ENCODE assay signal across 8 cellular contexts in genomic region chr19:7535993-7536685, GRCh38. TPM values are rescaled to one million over a fixed set of nuclear protein-coding genes. Genes with fewer than 3 reads are reported as not detected.
DNase-seq lines count a peak whose midpoint lies in the region; ATAC-seq and TF ChIP-seq lines count a peak whose summit lies in the region.

No MANE protein-coding gene starts in this region.

- H4K91ac ChIP-seq in mesenchymal stem cell (ENCODE audit: low read length) = peak overlapping the region; percentile 93

- H3K14ac ChIP-seq in mesenchymal stem cell (ENCODE audit: low read length in 2 of 2) = peak overlapping the region in 1 of 2 experiments; percentile 86

- no peaks in the 10 kb centered on the region for H3K9me3 Mint-ChIP-seq in CD4-positive, alpha-beta T cell
- H3K9me3 Mint-ChIP-seq in MCF 10A (ENCODE audit: unreplicated experiment) = no peaks in the 10 kb centered on the region

- peaks cover 49 to 53% of the 10 kb centered on the region in 2 experiments for H3K36me3 ChIP-seq in mesenchymal stem cell (ENCODE audit: control insufficient read depth in 1 of 2, insufficient read depth in 2 of 2, low read depth in 1 of 2, low read length in 2 of 2)

- peaks cover 29% of the 10 kb centered on the region for H3K4me1 Mint-ChIP-seq in CD4-positive, alpha-beta T cell (ENCODE audit: low read depth)
- H3K4me1 Mint-ChIP-seq in MCF 10A (ENCODE audit: insufficient read depth, unreplicated experiment) = no peaks in the 10 kb centered on the region

- H3K9me3 ChIP-seq in CD4-positive, alpha-beta T cell (ENCODE audit: control insufficient read depth, low read length) = no peaks in the 10 kb centered on the region
- no peaks in the 10 kb centered on the region for H3K9me3 ChIP-seq in mesenchymal stem cell (ENCODE audit: control insufficient read depth, low read length)

- H3K23ac ChIP-seq in mesenchymal stem cell (ENCODE audit: low read length in 2 of 2) = no peak overlapping the region

- peak overlapping the region; percentile 71 for H3K4me2 ChIP-seq in mesenchymal stem cell (ENCODE audit: low read length, poor library complexity, severe bottlenecking)

- H2AK5ac ChIP-seq in mesenchymal stem cell (ENCODE audit: low read length, severe bottlenecking) = no peak overlapping the region

- peaks cover 30% of the 10 kb centered on the region for H3K36me3 Mint-ChIP-seq in CD4-positive, alpha-beta T cell (ENCODE audit: low read depth)
- peaks cover 26% of the 10 kb centered on the region for H3K36me3 Mint-ChIP-seq in MCF 10A (ENCODE audit: insufficient read depth, unreplicated experiment)

- no peaks in the 10 kb centered on the region for H3K27me3 Mint-ChIP-seq in CD4-positive, alpha-beta T cell
- no peaks in the 10 kb centered on the region for H3K27me3 Mint-ChIP-seq in MCF 10A (ENCODE audit: insufficient read depth, unreplicated experiment)

- no peak for TF ChIP-seq CTCF in CD4-positive, alpha-beta T cell (IDR thresholded peaks at IDR 0.05)
- TF ChIP-seq CTCF in MCF 10A (IDR thresholded peaks at IDR 0.05; ENCODE audit: unreplicated experiment) = no peak

- peak overlapping the region; percentile 95 for H3K9ac ChIP-seq in mesenchymal stem cell (ENCODE audit: low read length)

- CTCF ChIA-PET in CD4-positive, alpha-beta T cell (lab: Charles Lee) = interaction anchor here (2.1 kb wide), 1 partner anchor 32 kb away, joined by 10 read pairs; no protein-coding TSS in a partner anchor
- CTCF ChIA-PET in MCF 10A (lab: Yijun Ruan, JAX) = interaction anchor here (0.6 to 1.2 kb wide), 3 partner anchors 10 to 385 kb away, joined by 3 to 9 read pairs (median 6); no protein-coding TSS in a partner anchor

- no peak overlapping the region for H2BK15ac ChIP-seq in mesenchymal stem cell (ENCODE audit: low read depth, poor library complexity, severe bottlenecking)

- peak overlapping the region; percentile 87 for H3K27ac Mint-ChIP-seq in CD4-positive, alpha-beta T cell
- peak overlapping the region; percentile 87 for H3K27ac Mint-ChIP-seq in MCF 10A (ENCODE audit: low read depth, unreplicated experiment)

- WGBS in mesenchymal stem cell = 43% methylated on average over 18 of the region's 30 CpGs

- peak overlapping the region; percentile 98 for H3K4me3 Mint-ChIP-seq in CD4-positive, alpha-beta T cell
- H3K4me3 Mint-ChIP-seq in MCF 10A (ENCODE audit: unreplicated experiment) = peak overlapping the region; percentile 95

- POLR2A ChIA-PET in CD4-positive, alpha-beta T cell (lab: Charles Lee) = interaction anchor here (1.2 to 3.2 kb wide), 2 partner anchors 14 to 93 kb away, joined by 4 to 50 read pairs; partner anchors contain the start of genes MCOLN1, PET100 and XAB2
- POLR2A ChIA-PET in MCF 10A (lab: Yijun Ruan, JAX) = interaction anchor here (0.6 to 6.0 kb wide), 6 partner anchors 14 to 182 kb away, joined by 3 to 56 read pairs (median 3); partner anchors contain the start of genes MCOLN1, PET100 and XAB2

- peaks cover 39% of the 10 kb centered on the region for H3K79me1 ChIP-seq in mesenchymal stem cell (replicated peaks; ENCODE audit: low read length, poor library complexity, severe bottlenecking)

- peak overlapping the region; percentile 46 for H2AFZ ChIP-seq in mesenchymal stem cell (ENCODE audit: low read depth, low read length)

- H3K4ac ChIP-seq in mesenchymal stem cell (ENCODE audit: low read depth in 1 of 2, low read length in 2 of 2) = peak overlapping the region; percentile 19 to 84

- no peaks in the 10 kb centered on the region for H3K27me3 ChIP-seq in CD4-positive, alpha-beta T cell (ENCODE audit: control insufficient read depth, insufficient read depth, low read length)
- no peaks in the 10 kb centered on the region for H3K27me3 ChIP-seq in mesenchymal stem cell (ENCODE audit: control insufficient read depth in 1 of 2, insufficient read depth in 1 of 2, low read length in 2 of 2)

- peak overlapping the region; percentile 92 to 95 for H3K4me3 ChIP-seq in mesenchymal stem cell (ENCODE audit: insufficient read depth in 1 of 2, low read depth in 1 of 2, low read length in 2 of 2)

- H3K27ac ChIP-seq in CD4-positive, alpha-beta T cell (ENCODE audit: low read depth, low read length) = peak overlapping the region; percentile 67
- no peak overlapping the region for H3K27ac ChIP-seq in mesenchymal stem cell (ENCODE audit: low read length, poor library complexity, severe bottlenecking)

- no peak for DNase-seq in CD4-positive, alpha-beta T cell
- DNase-seq in MCF 10A (ENCODE audit: unreplicated experiment) (no peak), mesenchymal stem cell (no peak), retina (no peak), cerebellum (ENCODE audit: low spot score) (no peak)
- DNase-seq in stimulated activated CD4-positive, alpha-beta T cell treated with anti-CD3 and anti-CD28 coated beads, Interleukin-15, amount 100 ng/mL, for 24 hours = no peak
- no peak for DNase-seq in effector CD4-positive, alpha-beta T cell

- peaks cover 20% of the 10 kb centered on the region for H3K4me1 ChIP-seq in mesenchymal stem cell (ENCODE audit: control insufficient read depth, insufficient read depth, low read depth, low read length)

- H2BK5ac ChIP-seq in mesenchymal stem cell (ENCODE audit: low read depth, low read length, poor library complexity, severe bottlenecking) = no peak overlapping the region

- intact Hi-C loops in CD4-positive, alpha-beta T cell (cut with DNase I, micrococcal nuclease) = loop anchor here in 1 of 2 experiments (2.0 to 10.0 kb wide), 5 partner anchors 15 to 1173 kb away; partner anchors contain the start of genes MAP2K7, PET100, PEX11G and XAB2
- intact Hi-C loops in MCF 10A (cut with micrococcal nuclease) = loop anchor here (5.0 to 10.0 kb wide), 2 partner anchors 149 to 181 kb away; no protein-coding TSS in a partner anchor

- peak overlapping the region; percentile 26 to 78 for H2BK12ac ChIP-seq in mesenchymal stem cell (ENCODE audit: low read length in 2 of 2)

- no peak for ATAC-seq in CD4-positive, alpha-beta T cell (ENCODE audit: poor library complexity)
- ATAC-seq in HG03439 (IDR thresholded peaks at IDR 0.05; ENCODE audit: unreplicated experiment) = peak; percentile 1

- BruUV-seq in MCF 10A (replicated peaks; lab: Mats Ljungman, UMichigan) = TSS peak; percentile 35

- H4K8ac ChIP-seq in mesenchymal stem cell (ENCODE audit: low read length) = peak overlapping the region; percentile 96

- no peak overlapping the region for H2BK120ac ChIP-seq in mesenchymal stem cell (ENCODE audit: low read depth, low read length)

- peak overlapping the region; percentile 88 to 97 for H3K18ac ChIP-seq in mesenchymal stem cell (ENCODE audit: low read depth in 1 of 2, low read length in 2 of 2)

RNA-seq across cellular contexts. Expression of gene PNPLA6, which starts 0.6 kb away (rescaled TPM):
- total RNA-seq in CD4-positive, alpha-beta T cell = 10 to 100 TPM; 62.0 to 70.9 TPM
- 75.8 and 96.1 TPM in 2 replicates for total RNA-seq in MCF 10A (2022)
- polyA plus RNA-seq in mesenchymal stem cell (2013, experiment 1 of 2) = 65.6 TPM
- 65.2 TPM for polyA plus RNA-seq in mesenchymal stem cell (2013, experiment 2 of 2)
- total RNA-seq in cerebellum = 30.6 TPM

RNA-seq across cellular contexts. Expression of gene MCOLN1, which starts 13.7 kb away (rescaled TPM):
- total RNA-seq in CD4-positive, alpha-beta T cell = 1 to 10 TPM; 7.9 to 8.8 TPM
- total RNA-seq in MCF 10A (2022) (10.8 and 13.9 TPM in 2 replicates), cerebellum (9.6 TPM)
- 37.2 TPM for polyA plus RNA-seq in mesenchymal stem cell (2013, experiment 1 of 2)
- polyA plus RNA-seq in mesenchymal stem cell (2013, experiment 2 of 2) = 35.0 TPM

RNA-seq across cellular contexts. Expression of gene ZNF358, which starts 20.2 kb away (rescaled TPM):
- total RNA-seq in CD4-positive, alpha-beta T cell = 1 to 10 TPM; 5.1 to 5.2 TPM
- total RNA-seq in MCF 10A (2022) (16.9 and 17.7 TPM in 2 replicates), cerebellum (10.8 TPM)
- polyA plus RNA-seq in mesenchymal stem cell (2013, experiment 1 of 2) = 104 TPM
- 105 TPM for polyA plus RNA-seq in mesenchymal stem cell (2013, experiment 2 of 2)

RNA-seq across cellular contexts. Expression of gene PEX11G, which starts 47.3 kb away (rescaled TPM):
- total RNA-seq in CD4-positive, alpha-beta T cell = not detected
- total RNA-seq in MCF 10A (2022) (5.5 and 6.4 TPM in 2 replicates), cerebellum (1.4 TPM)
- 0.87 TPM for polyA plus RNA-seq in mesenchymal stem cell (2013, experiment 1 of 2)
- 0.90 TPM for polyA plus RNA-seq in mesenchymal stem cell (2013, experiment 2 of 2)

RNA-seq across cellular contexts. Expression of gene CAMSAP3, which starts 59.5 kb away (rescaled TPM):
- total RNA-seq in CD4-positive, alpha-beta T cell = under 1 TPM; 0.16 to 0.25 TPM
- total RNA-seq in MCF 10A (2022) (6.7 and 9.1 TPM in 2 replicates), cerebellum (9.9 TPM)
- polyA plus RNA-seq in mesenchymal stem cell (2013, experiment 1 of 2) = 0.03 TPM
- 0.01 TPM for polyA plus RNA-seq in mesenchymal stem cell (2013, experiment 2 of 2)
